In genomic region chr16:62068747-62069146, GRCh38 we compare ENCODE assay signal across 12 cellular contexts. TPM values are rescaled to one million over a fixed set of nuclear protein-coding genes. Genes with fewer than 3 reads are reported as not detected.
DNase-seq lines count a peak whose midpoint lies in the region; ATAC-seq and TF ChIP-seq lines count a peak whose summit lies in the region.
"Had no signal": no experiment of that assay in that cellular context is flagged by ENCODE, and none has a peak within 500 bp of the region (broad histone marks: within the 10 kb centered on the region; RNA-seq: fewer than 3 reads in every experiment).

No MANE protein-coding gene starts in this region.

- no peaks in the 10 kb centered on the region for H3K9me3 Mint-ChIP-seq in neural progenitor cell

- H3K36me3 ChIP-seq in SJCRH30 (no peaks in the 10 kb centered on the region), neural progenitor cell (no peaks in the 10 kb centered on the region)

- H4K20me1 ChIP-seq in neural progenitor cell (ENCODE audit: low read depth), result no peaks in the 10 kb centered on the region

- H3K4me3 ChIP-seq in SJCRH30 (no peak overlapping the region), neural progenitor cell (no peak overlapping the region)

- DNase-seq in NCI-H82 (lab: John Stamatoyannopoulos, UW) (peak; percentile 39), NCI-H82 treated with DMSO at 0.1 percent for 48 hours (lab: John Stamatoyannopoulos, UW; ENCODE audit: unreplicated experiment) (no peak), SJCRH30 (peak; percentile 9 to 45), neural progenitor cell (ENCODE audit: low spot score) (peak; percentile 24), SK-N-DZ (ENCODE audit: low spot score) (no peak)
- DNase-seq: left cardiac atrium, NCI-H1436, SHP77 treated with DMSO at 0.1 percent for 48 hours had no signal

- H3F3A ChIP-seq in neural progenitor cell (ENCODE audit: low read depth), result peaks cover 9% of the 10 kb centered on the region

- TF ChIP-seq CTCF in neural progenitor cell (IDR thresholded peaks at IDR 0.05), result peak; percentile 47

- no peak overlapping the region for H3K9ac ChIP-seq in neural progenitor cell
- H3K9ac ChIP-seq: parathyroid adenoma had no signal

- H3K27ac Mint-ChIP-seq in neural progenitor cell, result no peak overlapping the region

- no peak overlapping the region for H3K27ac ChIP-seq in SJCRH30
- no peak overlapping the region for H3K27ac ChIP-seq in neural progenitor cell
- H3K27ac ChIP-seq: parathyroid adenoma had no signal

- peaks cover 6% of the 10 kb centered on the region for H3K4me1 Mint-ChIP-seq in neural progenitor cell

- no peaks in the 10 kb centered on the region for H3K36me3 Mint-ChIP-seq in neural progenitor cell

- no peaks in the 10 kb centered on the region for H3K79me2 ChIP-seq in neural progenitor cell (ENCODE audit: low read depth)
- H3K79me2 ChIP-seq: parathyroid adenoma had no signal

- H3K9me3 ChIP-seq in SJCRH30 (replicated peaks) (no peaks in the 10 kb centered on the region), neural progenitor cell (ENCODE audit: low read depth) (no peaks in the 10 kb centered on the region)

- H3K27me3 ChIP-seq in SJCRH30 (no peaks in the 10 kb centered on the region), neural progenitor cell (no peaks in the 10 kb centered on the region)

- no peaks in the 10 kb centered on the region for H3K4me1 ChIP-seq in SJCRH30
- peaks cover 7% of the 10 kb centered on the region for H3K4me1 ChIP-seq in neural progenitor cell
- H3K4me1 ChIP-seq: parathyroid adenoma had no signal

- no peak overlapping the region for H3K4me3 Mint-ChIP-seq in neural progenitor cell

- H3K27me3 Mint-ChIP-seq in neural progenitor cell (ENCODE audit: insufficient read depth, low read depth), result peaks cover 2% of the 10 kb centered on the region

- H3K4me2 ChIP-seq in neural progenitor cell, result no peak overlapping the region

- peak; percentile 72 for ATAC-seq in HG03432 (IDR thresholded peaks at IDR 0.05; ENCODE audit: unreplicated experiment)
- no peak for ATAC-seq in GM18520 (IDR thresholded peaks at IDR 0.05; ENCODE audit: unreplicated experiment)
- no peak for ATAC-seq in GM18519 (IDR thresholded peaks at IDR 0.05; ENCODE audit: low FRiP score, unreplicated experiment)
- ATAC-seq: left cardiac atrium had no signal

- H2AFZ ChIP-seq in neural progenitor cell (replicated peaks), result no peak overlapping the region
- H2AFZ ChIP-seq: parathyroid adenoma had no signal

RNA-seq across cellular contexts. Expression of gene CDH8, which starts 32.5 kb away (rescaled TPM):
- total RNA-seq in SJCRH30 (2014; rRNA removed; shearing (Covaris generic)), result not detected in 2 replicates
- total RNA-seq in neural progenitor cell (ENCODE audit: low replicate concordance), result 23.7 and 31.4 TPM in 2 replicates
- polyA plus RNA-seq in SK-N-DZ (2014; cell fraction: cytosol; rRNA removed), result 0.41 and 1.3 TPM in 2 replicates
- 0.09 and 0.17 TPM in 2 replicates for polyA plus RNA-seq in SK-N-DZ (2014; cell fraction: nucleus; rRNA removed)

Comparison
In these comparisons a context has a peak if more than half of its experiments do, and no peak if none do; other contexts are left out.
1. DNase-seq: peak in NCI-H82 (single experiment), SJCRH30 (2 of 2) and neural progenitor cell (single experiment); none in NCI-H82 treated with DMSO at 0.1 percent for 48 hours (single experiment) and SK-N-DZ (single experiment).
2. RNA of gene CDH8, which starts 32.5 kb away (total RNA-seq): 23.7 to 31.4 TPM in neural progenitor cell; not detected in SJCRH30; every median in the first group is over 10 times any median in the second.